8 cellular contexts compared by ENCODE assay signal in the genomic region with DNA sequence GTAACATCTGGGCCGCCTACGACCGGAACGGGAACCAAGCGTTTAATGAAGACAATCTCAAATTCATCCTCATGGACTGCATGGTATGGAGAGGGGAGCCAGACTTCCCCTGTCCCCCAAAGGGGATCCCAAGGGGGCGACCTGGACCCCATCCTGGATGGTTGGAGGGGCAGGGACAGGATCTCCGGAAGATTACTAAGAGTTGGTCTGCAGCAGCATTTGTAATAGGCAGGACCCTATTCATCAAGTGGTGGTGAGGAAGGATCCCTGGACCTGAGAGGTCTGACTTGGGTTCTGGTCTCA. TPM values are rescaled to one million over a fixed set of nuclear protein-coding genes. Genes with fewer than 3 reads are reported as not detected.
DNase-seq lines count a peak whose midpoint lies in the region; ATAC-seq, FAIRE-seq and TF ChIP-seq lines count a peak whose summit lies in the region.

No MANE protein-coding gene starts in this region.

- intact Hi-C loops in lower leg skin (cut with DNase I; ENCODE audit: low total_unique reads): no loop called here

- peak overlapping the region; percentile 99 for H3K4me2 ChIP-seq in astrocyte (ENCODE audit: low read length)

- TF ChIP-seq CTCF in astrocyte (IDR thresholded peaks at IDR 0.05; ENCODE audit: insufficient read depth, low read depth, low read length): no peak
- TF ChIP-seq CTCF in lower leg skin (IDR thresholded peaks at IDR 0.05): no peak

- H3K4me3 Mint-ChIP-seq in activated CD8-positive, alpha-beta memory T cell treated with anti-CD3 and anti-CD28 coated beads, Interleukin-2, amount 10 ng/mL, durations not matched to agents 7 days and 5 days: peak overlapping the region; percentile 96
- peak overlapping the region; percentile 94 for H3K4me3 Mint-ChIP-seq in astrocyte (ENCODE audit: unreplicated experiment)

- H3K36me3 ChIP-seq in astrocyte (ENCODE audit: insufficient read depth, low read length): no peaks in the 10 kb centered on the region
- peaks cover 13% of the 10 kb centered on the region for H3K36me3 ChIP-seq in thymus (ENCODE audit: control insufficient read depth, insufficient read depth)

- H3K79me2 ChIP-seq in astrocyte (ENCODE audit: insufficient read depth, low read length): peaks cover 40% of the 10 kb centered on the region

- peaks cover 29% of the 10 kb centered on the region for H3K4me1 Mint-ChIP-seq in activated CD8-positive, alpha-beta memory T cell treated with anti-CD3 and anti-CD28 coated beads, Interleukin-2, amount 10 ng/mL, durations not matched to agents 7 days and 5 days
- H3K4me1 Mint-ChIP-seq in astrocyte (ENCODE audit: low read depth, unreplicated experiment): peaks cover 10% of the 10 kb centered on the region

- 0 to 2% methylated on average over 4 of the region's 7 CpGs for WGBS in lower leg skin, 2 donors
- WGBS in thymus: 7% methylated on average over 7 of the region's 7 CpGs

- peak overlapping the region; percentile 90 for H2AFZ ChIP-seq in astrocyte (ENCODE audit: low read depth, low read length)

- no peaks in the 10 kb centered on the region for H3K9me3 ChIP-seq in astrocyte (ENCODE audit: insufficient read depth, low read depth, low read length)
- H3K9me3 ChIP-seq in thymus (ENCODE audit: control insufficient read depth): no peaks in the 10 kb centered on the region

- FAIRE-seq in astrocyte (lab: Jason Lieb, UNC): no peak

- H3K27ac Mint-ChIP-seq in activated CD8-positive, alpha-beta memory T cell treated with anti-CD3 and anti-CD28 coated beads, Interleukin-2, amount 10 ng/mL, durations not matched to agents 7 days and 5 days: peak overlapping the region; percentile 85
- H3K27ac Mint-ChIP-seq in astrocyte (ENCODE audit: unreplicated experiment): peak overlapping the region; percentile 63

- H3K9me3 Mint-ChIP-seq in activated CD8-positive, alpha-beta memory T cell treated with anti-CD3 and anti-CD28 coated beads, Interleukin-2, amount 10 ng/mL, durations not matched to agents 7 days and 5 days (ENCODE audit: low read depth): no peaks in the 10 kb centered on the region
- no peaks in the 10 kb centered on the region for H3K9me3 Mint-ChIP-seq in astrocyte (ENCODE audit: unreplicated experiment)

- no peaks in the 10 kb centered on the region for H3K27me3 Mint-ChIP-seq in activated CD8-positive, alpha-beta memory T cell treated with anti-CD3 and anti-CD28 coated beads, Interleukin-2, amount 10 ng/mL, durations not matched to agents 7 days and 5 days
- no peaks in the 10 kb centered on the region for H3K27me3 Mint-ChIP-seq in astrocyte (ENCODE audit: low read depth, unreplicated experiment)

- ATAC-seq in activated CD8-positive, alpha-beta memory T cell treated with anti-CD3 and anti-CD28 coated beads, Interleukin-2, amount 10 ng/mL, durations not matched to agents 7 days and 5 days: no peak
- ATAC-seq in HG03520 (IDR thresholded peaks at IDR 0.05; ENCODE audit: unreplicated experiment): no peak

- H3K27ac ChIP-seq in astrocyte (ENCODE audit: low read depth, low read length) (peak overlapping the region; percentile 45), thymus (ENCODE audit: low read depth) (no peak overlapping the region)

- H3K36me3 Mint-ChIP-seq in activated CD8-positive, alpha-beta memory T cell treated with anti-CD3 and anti-CD28 coated beads, Interleukin-2, amount 10 ng/mL, durations not matched to agents 7 days and 5 days: peaks cover 9% of the 10 kb centered on the region
- H3K36me3 Mint-ChIP-seq in astrocyte (ENCODE audit: low read depth, unreplicated experiment): peaks cover 23% of the 10 kb centered on the region

- H3K9ac ChIP-seq in astrocyte (ENCODE audit: low read length): peak overlapping the region; percentile 90

- DNase-seq in activated CD8-positive, alpha-beta memory T cell treated with anti-CD3 and anti-CD28 coated beads, Interleukin-2, amount 10 ng/mL, durations not matched to agents 7 days and 5 days: no peak
- no peak for DNase-seq in activated CD8-positive, alpha-beta memory T cell treated with anti-CD3 and anti-CD28 coated beads for 24 hours
- DNase-seq in astrocyte (ENCODE audit: low read depth) (no peak), lower leg skin (ENCODE audit: low spot score in 2 of 2) (no peak), HuH-7 (ENCODE audit: low spot score) (no peak), NCI-H1694 treated with DMSO at 0.1 percent for 48 hours (lab: John Stamatoyannopoulos, UW) (no peak)

- peaks cover 24% of the 10 kb centered on the region for H4K20me1 ChIP-seq in astrocyte (ENCODE audit: insufficient read depth, low read length)

- H3K4me3 ChIP-seq in astrocyte (ENCODE audit: insufficient read depth, low read depth, low read length) (peak overlapping the region; percentile 95), lower leg skin (ENCODE audit: low read depth, poor library complexity, severe bottlenecking) (peak overlapping the region; percentile 79), thymus (ENCODE audit: low read length) (peak overlapping the region; percentile 65)

- H3K4me1 ChIP-seq in astrocyte (ENCODE audit: insufficient read depth, low read length): peaks cover 6% of the 10 kb centered on the region
- peaks cover 10% of the 10 kb centered on the region for H3K4me1 ChIP-seq in thymus (ENCODE audit: control insufficient read depth, insufficient read depth, low read length)

- CTCF ChIA-PET in activated CD8-positive, alpha-beta memory T cell treated with anti-CD3 and anti-CD28 coated beads, Interleukin-2, amount 10 ng/mL, durations not matched to agents 7 days and 5 days (lab: Charles Lee): interaction anchor here (0.9 to 1.3 kb wide), 2 partner anchors 37 to 118 kb away, joined by 3 read pairs; no protein-coding TSS in a partner anchor

- H3K27me3 ChIP-seq in astrocyte (ENCODE audit: insufficient read depth, low read length): no peaks in the 10 kb centered on the region
- H3K27me3 ChIP-seq in thymus (ENCODE audit: control insufficient read depth, insufficient read depth): no peaks in the 10 kb centered on the region

- no peak for TF ChIP-seq POLR2A in lower leg skin (IDR thresholded peaks at IDR 0.05)

RNA-seq across cellular contexts. Expression of a gene that starts 0.7 kb away (rescaled TPM):
- 10 to 100 TPM; 59.3 to 60.6 TPM for total RNA-seq in activated CD8-positive, alpha-beta memory T cell treated with anti-CD3 and anti-CD28 coated beads, Interleukin-2, amount 10 ng/mL, durations not matched to agents 7 days and 5 days
- total RNA-seq in astrocyte (60.1 and 62.6 TPM in 2 replicates), lower leg skin (10 to 100 TPM; 41.8 to 64.5 (median 47.4) TPM)
- polyA plus RNA-seq in thymus: 82.2 TPM

RNA-seq across cellular contexts. Expression of a gene that starts 1.7 kb away (rescaled TPM):
- 10 to 100 TPM; 40.3 to 44.8 TPM for total RNA-seq in activated CD8-positive, alpha-beta memory T cell treated with anti-CD3 and anti-CD28 coated beads, Interleukin-2, amount 10 ng/mL, durations not matched to agents 7 days and 5 days
- 33.5 and 40.0 TPM in 2 replicates for total RNA-seq in astrocyte
- 10 to 100 TPM; 19.8 to 31.0 (median 26.9) TPM for total RNA-seq in lower leg skin
- 15.1 TPM for polyA plus RNA-seq in thymus

RNA-seq across cellular contexts. Expression of a gene that starts 5.7 kb away (rescaled TPM):
- not detected for total RNA-seq in activated CD8-positive, alpha-beta memory T cell treated with anti-CD3 and anti-CD28 coated beads, Interleukin-2, amount 10 ng/mL, durations not matched to agents 7 days and 5 days
- total RNA-seq in astrocyte (0.99 and 3.1 TPM in 2 replicates), lower leg skin (100 to 1,000 TPM; 211 to 281 (median 251) TPM)
- polyA plus RNA-seq in thymus: 43.1 TPM

RNA-seq across cellular contexts. Expression of a gene that starts 27.0 kb away (rescaled TPM):
- under 1 TPM; 0.06 to 0.56 TPM for total RNA-seq in activated CD8-positive, alpha-beta memory T cell treated with anti-CD3 and anti-CD28 coated beads, Interleukin-2, amount 10 ng/mL, durations not matched to agents 7 days and 5 days
- total RNA-seq in astrocyte (32.9 and 37.6 TPM in 2 replicates), lower leg skin (1 to 10 TPM in 1 of 4 donors, under 1 TPM in 3; 0.21 to 1.1 (median 0.67) TPM)
- polyA plus RNA-seq in thymus: 0.55 TPM

RNA-seq across cellular contexts. Expression of a gene that starts 34.5 kb away (rescaled TPM):
- total RNA-seq in activated CD8-positive, alpha-beta memory T cell treated with anti-CD3 and anti-CD28 coated beads, Interleukin-2, amount 10 ng/mL, durations not matched to agents 7 days and 5 days: 100 to 1,000 TPM; 185 to 200 TPM
- total RNA-seq in astrocyte: 236 and 244 TPM in 2 replicates
- total RNA-seq in lower leg skin: 100 to 1,000 TPM; 113 to 215 (median 185) TPM
- 251 TPM for polyA plus RNA-seq in thymus

Comparison
In these comparisons a context has a peak if more than half of its experiments do, and no peak if none do; other contexts are left out.
1. RNA of a gene that starts 5.7 kb away (total RNA-seq): 211 to 281 TPM in lower leg skin; 0.99 to 3.1 TPM in astrocyte and not detected in activated CD8-positive, alpha-beta memory T cell treated with anti-CD3 and anti-CD28 coated beads, Interleukin-2, amount 10 ng/mL, durations not matched to agents 7 days and 5 days; every median in the first group is over 10 times any median in the second.
2. Peak in every context shown above with its lines, with median percentiles within 50 percentile points of each other: H3K4me3 ChIP-seq.